Comparison of ENCODE assay signal across 8 cellular contexts in genomic region chr3:149576071-149576564, GRCh38.
DNase-seq lines count a peak whose midpoint lies in the region; ATAC-seq, FAIRE-seq and TF ChIP-seq lines count a peak whose summit lies in the region.

No MANE protein-coding gene starts in this region.

- in situ Hi-C loops in G401 (cut with HindIII; ENCODE audit: low sequenced_read_pairs), result loop anchor here (5.0 kb wide), 1 partner anchor 41 kb away; no protein-coding TSS in a partner anchor

- H3K36me3 ChIP-seq in liver (ENCODE audit: control insufficient read depth in 4 of 4, insufficient read depth in 3 of 4, low read depth in 1 of 4, low read length in 3 of 4), result peaks cover 0 to 7% (median 2%) of the 10 kb centered on the region in 4 donors

- H3K27me3 ChIP-seq in liver (ENCODE audit: control insufficient read depth in 4 of 4, insufficient read depth in 4 of 4, low read length in 3 of 4), result no peaks in the 10 kb centered on the region

- peak overlapping the region; percentile 64 to 67 for H3K27ac ChIP-seq in liver (ENCODE audit: low read depth in 1 of 2, low read length in 2 of 2)

- ATAC-seq in GM21529 (IDR thresholded peaks at IDR 0.05; ENCODE audit: unreplicated experiment), result peak; percentile 49

- H3K9me3 ChIP-seq in liver (ENCODE audit: control insufficient read depth in 4 of 4, low read length in 3 of 4), result no peaks in the 10 kb centered on the region

- TF ChIP-seq CTCF in AG10803 (conservative IDR thresholded peaks at IDR 0.05; ENCODE audit: low read length), result no peak
- TF ChIP-seq CTCF in liver (IDR thresholded peaks at IDR 0.05; ENCODE audit: low read depth, low read length, missing input control), result no peak

- no peak for FAIRE-seq in urothelium cell line (lab: Jason Lieb, UNC)

- peaks cover 4 to 21% (median 12%) of the 10 kb centered on the region in 4 donors for H3K4me1 ChIP-seq in liver (ENCODE audit: control insufficient read depth in 4 of 4, insufficient read depth in 4 of 4, low read length in 3 of 4)

- DNase-seq in AG10803 (ENCODE audit: low read depth) (peak; percentile 95), NCI-H2029 (lab: John Stamatoyannopoulos, UW) (peak; percentile 78), brain pericyte (ENCODE audit: low read depth, low spot score) (peak; percentile 70), urothelium cell line (ENCODE audit: low spot score) (peak; percentile 68), NCI-H526 treated with DMSO at 0.1 percent for 48 hours (lab: John Stamatoyannopoulos, UW) (no peak), G401 (ENCODE audit: low spot score) (no peak)

- H3K4me3 ChIP-seq in AG10803 (ENCODE audit: low read length), result peak overlapping the region; percentile 8
- no peak overlapping the region for H3K4me3 ChIP-seq in liver (ENCODE audit: low read depth in 1 of 3, low read length in 3 of 3)

- peak in 1 of 2 donors; percentile 15 for TF ChIP-seq RAD21 in liver (IDR thresholded peaks at IDR 0.05)

- no peak overlapping the region for H3K9ac ChIP-seq in liver (ENCODE audit: low read depth in 1 of 2, low read length in 2 of 2)

- 73% methylated on average over 5 of the region's 5 CpGs for WGBS in liver

TF ChIP-seq in liver, 16 proteins besides CTCF, POLR2A, EP300 and RAD21:
- TF ChIP-seq HNF4G (IDR thresholded peaks at IDR 0.05) (no peak), SP1 (IDR thresholded peaks at IDR 0.05) (no peak), GABPA (IDR thresholded peaks at IDR 0.05 in 1 of 2, conservative IDR thresholded peaks at IDR 0.05 in 1 of 2) (no peak), RXRA (IDR thresholded peaks at IDR 0.05) (no peak), REST (IDR thresholded peaks at IDR 0.05) (no peak), YY1 (IDR thresholded peaks at IDR 0.05) (no peak), JUND (IDR thresholded peaks at IDR 0.05) (peak in 1 of 2 donors; percentile 28), ATF3 (IDR thresholded peaks at IDR 0.05) (no peak)

Comparison
In these comparisons a context has a peak if more than half of its experiments do, and no peak if none do; other contexts are left out.
1. DNase-seq: peak in AG10803 (single experiment), NCI-H2029 (single experiment), brain pericyte (single experiment) and urothelium cell line (single experiment); none in NCI-H526 treated with DMSO at 0.1 percent for 48 hours (single experiment) and G401 (single experiment).